ENCODE assay signal across 1 cellular context in the genomic region with DNA sequence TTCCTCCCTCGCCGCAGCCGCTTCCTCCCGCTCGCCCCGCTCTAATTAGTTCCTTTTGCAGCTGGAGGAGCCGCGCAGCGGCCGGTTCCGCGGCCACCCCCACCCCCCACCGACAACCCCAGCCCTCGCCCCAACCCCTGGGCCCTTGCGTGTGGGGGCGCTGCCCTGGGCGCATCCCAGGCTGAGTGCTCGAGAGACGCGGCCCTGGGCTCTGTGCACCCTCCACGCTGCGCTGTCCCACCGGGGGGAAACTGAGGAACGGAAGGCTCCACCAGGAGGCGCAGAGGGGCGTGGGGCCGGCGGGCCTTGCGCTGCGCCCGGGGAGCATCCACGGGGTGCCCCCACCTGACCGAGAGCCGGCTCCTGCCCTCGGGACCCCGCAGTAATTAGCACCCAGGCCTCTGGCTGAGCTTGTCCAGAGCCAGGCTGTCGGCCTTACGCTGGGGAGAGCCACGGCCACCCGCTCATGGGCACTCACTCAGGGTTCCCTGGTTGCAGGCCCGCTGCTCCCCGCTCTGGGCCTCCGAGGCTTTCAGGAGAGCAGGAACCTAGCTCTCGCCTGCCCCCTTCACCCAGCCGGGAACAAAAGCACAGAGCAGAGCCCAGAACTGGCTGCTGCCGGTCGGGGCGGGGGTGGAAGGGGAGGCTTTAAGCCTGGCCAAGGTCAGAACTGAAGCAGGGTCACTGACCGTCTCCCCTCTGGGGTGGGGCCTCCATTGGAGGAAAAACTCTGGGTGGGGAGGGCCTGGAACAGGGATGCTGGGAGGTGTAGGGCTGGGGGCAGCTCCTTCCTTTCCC.
A peak's percentile ranks its signal among the peaks of the same experiment; 100 is the strongest.
TF ChIP-seq lines count a peak whose summit lies in the region.

No MANE protein-coding gene starts in this region.

TF ChIP-seq in HepG2, 621 proteins besides CTCF, POLR2A, EP300 and RAD21 (continued from another document and continues in another):
- TF ChIP-seq ZBTB4 (CRISPR knock-in tag; IDR thresholded peaks at IDR 0.05; ENCODE audit: borderline replicate concordance) (peak; percentile 79; the same call in 1 of the 2 replicates), ZNF335 (CRISPR knock-in tag; IDR thresholded peaks at IDR 0.05) (peak; percentile 36; the same call in 1 of the 2 replicates), KLF16 (CRISPR knock-in tag; IDR thresholded peaks at IDR 0.05) (peak in 1 of 2 experiments; percentile 49; a peak in 1 of 4 replicates), ZFAT (CRISPR knock-in tag; conservative IDR thresholded peaks at IDR 0.05) (no peak), MXD4 (CRISPR knock-in tag; IDR thresholded peaks at IDR 0.05) (no peak), TBX3 (IDR thresholded peaks at IDR 0.05; ENCODE audit: borderline replicate concordance) (no peak), ZNF10 (CRISPR knock-in tag; IDR thresholded peaks at IDR 0.05; ENCODE audit: borderline replicate concordance, low read depth) (no peak), ZBTB20 (CRISPR knock-in tag; IDR thresholded peaks at IDR 0.05; ENCODE audit: borderline replicate concordance, low read depth) (peak; percentile 39; the same call in 1 of the 2 replicates), ZNF605 (CRISPR knock-in tag; IDR thresholded peaks at IDR 0.05) (peak; percentile 14; the same call in 1 of the 2 replicates), NR2F1 (CRISPR knock-in tag; IDR thresholded peaks at IDR 0.05) (peak in 1 of 2 experiments; percentile 56; a peak in 1 of 4 replicates), ZNF883 (CRISPR knock-in tag; IDR thresholded peaks at IDR 0.05; ENCODE audit: not compliant biosample characterization) (peak; percentile 70), PTBP1 (IDR thresholded peaks at IDR 0.05; ENCODE audit: low read depth, low read length, poor library complexity, severe bottlenecking) (peak; percentile 92), CHD2 (IDR thresholded peaks at IDR 0.05; ENCODE audit: low read depth, low read length) (no peak), ZNF747 (CRISPR knock-in tag; IDR thresholded peaks at IDR 0.05; ENCODE audit: borderline replicate concordance) (0 out of 2 replicates have a peak, but pooled peaks have one; percentile 54), CSRNP1 (CRISPR knock-in tag; IDR thresholded peaks at IDR 0.05) (peak; percentile 39; the same call in 1 of the 2 replicates), ZNF564 (CRISPR knock-in tag; IDR thresholded peaks at IDR 0.05) (peak; percentile 71; the same call in 1 of the 2 replicates), ZNF761 (CRISPR knock-in tag; conservative IDR thresholded peaks at IDR 0.05) (0 out of 2 replicates have a peak, but pooled peaks have one; percentile 26), RARA (CRISPR knock-in tag; IDR thresholded peaks at IDR 0.05) (peak; percentile 68), SKI (IDR thresholded peaks at IDR 0.05; ENCODE audit: partially characterized antibody) (no peak), POGZ (CRISPR knock-in tag; IDR thresholded peaks at IDR 0.05) (peak; percentile 69), SNAPC4 (CRISPR knock-in tag; IDR thresholded peaks at IDR 0.05) (peak; percentile 44; the same call in 1 of the 2 replicates), HOXA9 (CRISPR knock-in tag; IDR thresholded peaks at IDR 0.05; ENCODE audit: borderline replicate concordance) (no peak), HDAC2 (CRISPR knock-in tag; IDR thresholded peaks at IDR 0.05) (peak; percentile 54), ZNF609 (CRISPR knock-in tag; IDR thresholded peaks at IDR 0.05; ENCODE audit: borderline replicate concordance) (no peak; the same call in 1 of the 2 replicates), NCOR1 (IDR thresholded peaks at IDR 0.05; ENCODE audit: borderline replicate concordance, low read length) (no peak), MTA3 (CRISPR knock-in tag; IDR thresholded peaks at IDR 0.05) (no peak), SAP130 (CRISPR knock-in tag; IDR thresholded peaks at IDR 0.05; ENCODE audit: low read depth) (peak; percentile 84), MTF2 (CRISPR knock-in tag; IDR thresholded peaks at IDR 0.05; ENCODE audit: borderline replicate concordance) (0 out of 2 replicates have a peak, but pooled peaks have one; percentile 91), LCORL (IDR thresholded peaks at IDR 0.05) (no peak), LCORL (CRISPR knock-in tag; IDR thresholded peaks at IDR 0.05) (peak; percentile 90), DR1 (CRISPR knock-in tag; IDR thresholded peaks at IDR 0.05) (peak; percentile 80), NFKBIZ (CRISPR knock-in tag; IDR thresholded peaks at IDR 0.05) (0 out of 2 replicates have a peak, but pooled peaks have one; percentile 15), HIC2 (CRISPR knock-in tag; IDR thresholded peaks at IDR 0.05; ENCODE audit: low read depth) (peak; percentile 69; the same call in 1 of the 2 replicates), ZNF232 (CRISPR knock-in tag; IDR thresholded peaks at IDR 0.05; ENCODE audit: borderline replicate concordance) (peak; percentile 65; the same call in 1 of the 2 replicates)
- TF ChIP-seq, protein P1, sequence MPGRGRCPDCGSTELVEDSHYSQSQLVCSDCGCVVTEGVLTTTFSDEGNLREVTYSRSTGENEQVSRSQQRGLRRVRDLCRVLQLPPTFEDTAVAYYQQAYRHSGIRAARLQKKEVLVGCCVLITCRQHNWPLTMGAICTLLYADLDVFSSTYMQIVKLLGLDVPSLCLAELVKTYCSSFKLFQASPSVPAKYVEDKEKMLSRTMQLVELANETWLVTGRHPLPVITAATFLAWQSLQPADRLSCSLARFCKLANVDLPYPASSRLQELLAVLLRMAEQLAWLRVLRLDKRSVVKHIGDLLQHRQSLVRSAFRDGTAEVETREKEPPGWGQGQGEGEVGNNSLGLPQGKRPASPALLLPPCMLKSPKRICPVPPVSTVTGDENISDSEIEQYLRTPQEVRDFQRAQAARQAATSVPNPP (CRISPR knock-in tag; IDR thresholded peaks at IDR 0.05) = peak; percentile 57; the same call in 1 of the 2 replicates
- TF ChIP-seq, protein P2, sequence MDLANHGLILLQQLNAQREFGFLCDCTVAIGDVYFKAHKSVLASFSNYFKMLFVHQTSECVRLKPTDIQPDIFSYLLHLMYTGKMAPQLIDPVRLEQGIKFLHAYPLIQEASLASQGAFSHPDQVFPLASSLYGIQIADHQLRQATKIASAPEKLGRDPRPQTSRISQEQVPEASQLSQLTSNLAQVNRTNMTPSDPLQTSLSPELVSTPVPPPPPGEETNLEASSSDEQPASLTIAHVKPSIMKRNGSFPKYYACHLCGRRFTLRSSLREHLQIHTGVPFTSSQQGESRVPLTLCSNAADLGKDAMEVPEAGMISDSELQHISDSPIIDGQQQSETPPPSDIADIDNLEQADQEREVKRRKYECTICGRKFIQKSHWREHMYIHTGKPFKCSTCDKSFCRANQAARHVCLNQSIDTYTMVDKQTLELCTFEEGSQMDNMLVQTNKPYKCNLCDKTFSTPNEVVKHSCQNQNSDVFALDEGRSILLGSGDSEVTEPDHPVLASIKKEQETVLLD (CRISPR knock-in tag; IDR thresholded peaks at IDR 0.05; ENCODE audit: low read depth) = no peak
